In genomic region chr5:53438079-53438478, GRCh38 we compare ENCODE assay signal across 34 cellular contexts. TPM values are rescaled to one million over a fixed set of nuclear protein-coding genes. Genes with fewer than 3 reads are reported as not detected.
"Had no signal": no experiment of that assay in that cellular context is flagged by ENCODE, and none has a peak within 500 bp of the region (broad histone marks: within the 10 kb centered on the region; RNA-seq: fewer than 3 reads in every experiment).

No MANE protein-coding gene starts in this region.

- H3K27ac ChIP-seq: brain microvascular endothelial cell, cardiac muscle cell, Peyer's patch, SK-N-MC, WERI-Rb-1 had no signal

- DNase-seq: activated CD4-positive, alpha-beta memory T cell treated with anti-CD3 and anti-CD28 coated beads, Interleukin-2, amount 10 ng/mL, durations not matched to agents 7 days and 5 days; activated CD4-positive, alpha-beta T cell treated with anti-CD3 and anti-CD28 coated beads for 1 hour; activated CD4-positive, alpha-beta T cell treated with anti-CD3 and anti-CD28 coated beads for 48 hours; activated CD4-positive, CD25-positive, alpha-beta regulatory T cell; activated CD8-positive, alpha-beta memory T cell treated with anti-CD3 and anti-CD28 coated beads for 24 hours; activated CD8-positive, alpha-beta memory T cell treated with anti-CD3 and anti-CD28 coated beads, Interleukin-2, amount 10 ng/mL, durations not matched to agents 7 days and 5 days; activated CD8-positive, alpha-beta memory T cell treated with anti-CD3 and anti-CD28 coated beads, Interleukin-2, amount 50 U/mL, for 48 hours; activated effector memory CD4-positive, alpha-beta T cell treated with Interleukin-2 at 50 U/mL for 16 hours; activated naive CD4-positive, alpha-beta T cell treated with anti-CD3 and anti-CD28 coated beads, Interleukin-2, amount 50 U/mL, for 16 hours; activated naive CD8-positive, alpha-beta T cell treated with anti-CD3 and anti-CD28 coated beads for 36 hours; activated T-cell treated with anti-CD3 and anti-CD28 coated beads, Interleukin-2, amount 50 U/mL, for 48 hours; aorta; Karpas-422; KBM-7; NCI-H1105; NCI-H1417 treated with DMSO at 0.1 percent for 48 hours; NCI-H187 treated with DMSO at 0.1 percent for 48 hours; NCI-H2081; NCI-H2171 treated with DMSO at 0.1 percent for 48 hours; NCI-H2227 treated with DMSO at 0.1 percent for 48 hours; NCI-H446 treated with DMSO at 0.1 percent for 48 hours; NCI-H524; NCI-H69; NCI-H82; Peyer's patch; Right ventricle myocardium superior; RPMI8226; T-cell; T-helper 17 cell; WERI-Rb-1 had no signal

- H3K36me3 Mint-ChIP-seq: activated CD8-positive, alpha-beta memory T cell treated with anti-CD3 and anti-CD28 coated beads, Interleukin-2, amount 10 ng/mL, durations not matched to agents 7 days and 5 days; activated naive CD8-positive, alpha-beta T cell treated with anti-CD3 and anti-CD28 coated beads for 36 hours; T-cell had no signal

- H3K4me3 Mint-ChIP-seq: activated CD4-positive, alpha-beta memory T cell treated with anti-CD3 and anti-CD28 coated beads, Interleukin-2, amount 10 ng/mL, durations not matched to agents 7 days and 5 days; activated CD8-positive, alpha-beta memory T cell treated with anti-CD3 and anti-CD28 coated beads, Interleukin-2, amount 10 ng/mL, durations not matched to agents 7 days and 5 days; activated naive CD8-positive, alpha-beta T cell treated with anti-CD3 and anti-CD28 coated beads for 36 hours; central memory CD8-positive, alpha-beta T cell; T-cell; T-helper 17 cell had no signal

- H3K27me3 Mint-ChIP-seq: activated CD4-positive, alpha-beta memory T cell treated with anti-CD3 and anti-CD28 coated beads, Interleukin-2, amount 10 ng/mL, durations not matched to agents 7 days and 5 days had no signal

- H3K27ac Mint-ChIP-seq: activated CD4-positive, alpha-beta memory T cell treated with anti-CD3 and anti-CD28 coated beads, Interleukin-2, amount 10 ng/mL, durations not matched to agents 7 days and 5 days; activated CD8-positive, alpha-beta memory T cell treated with anti-CD3 and anti-CD28 coated beads, Interleukin-2, amount 10 ng/mL, durations not matched to agents 7 days and 5 days; activated naive CD8-positive, alpha-beta T cell treated with anti-CD3 and anti-CD28 coated beads for 36 hours; T-cell; T-helper 17 cell had no signal

- H3K4me1 ChIP-seq: Peyer's patch had no signal

- H3K9me3 ChIP-seq: Peyer's patch had no signal

- H3K36me3 ChIP-seq: brain microvascular endothelial cell, cardiac muscle cell, Peyer's patch, WERI-Rb-1 had no signal

- H3K27me3 ChIP-seq: brain microvascular endothelial cell, cardiac muscle cell, Peyer's patch had no signal

- H3K4me3 ChIP-seq: cardiac muscle cell, Peyer's patch, SK-N-MC had no signal

- H3K9me3 Mint-ChIP-seq: activated CD4-positive, alpha-beta memory T cell treated with anti-CD3 and anti-CD28 coated beads, Interleukin-2, amount 10 ng/mL, durations not matched to agents 7 days and 5 days; activated naive CD8-positive, alpha-beta T cell treated with anti-CD3 and anti-CD28 coated beads for 36 hours; central memory CD8-positive, alpha-beta T cell; T-cell had no signal

- ATAC-seq: activated CD8-positive, alpha-beta memory T cell treated with anti-CD3 and anti-CD28 coated beads, Interleukin-2, amount 10 ng/mL, durations not matched to agents 7 days and 5 days; T-cell; T-helper 17 cell had no signal

- H3K4me1 Mint-ChIP-seq: activated CD4-positive, alpha-beta memory T cell treated with anti-CD3 and anti-CD28 coated beads, Interleukin-2, amount 10 ng/mL, durations not matched to agents 7 days and 5 days; activated CD8-positive, alpha-beta memory T cell treated with anti-CD3 and anti-CD28 coated beads, Interleukin-2, amount 10 ng/mL, durations not matched to agents 7 days and 5 days; activated naive CD8-positive, alpha-beta T cell treated with anti-CD3 and anti-CD28 coated beads for 36 hours; central memory CD8-positive, alpha-beta T cell; T-cell; T-helper 17 cell had no signal

RNA-seq across cellular contexts. Expression of gene FST, which starts 42.4 kb away (rescaled TPM):
- total RNA-seq: activated CD4-positive, alpha-beta memory T cell treated with anti-CD3 and anti-CD28 coated beads, Interleukin-2, amount 10 ng/mL, durations not matched to agents 7 days and 5 days had no signal
